Comparison of ENCODE assay signal across 13 cellular contexts in the genomic region with DNA sequence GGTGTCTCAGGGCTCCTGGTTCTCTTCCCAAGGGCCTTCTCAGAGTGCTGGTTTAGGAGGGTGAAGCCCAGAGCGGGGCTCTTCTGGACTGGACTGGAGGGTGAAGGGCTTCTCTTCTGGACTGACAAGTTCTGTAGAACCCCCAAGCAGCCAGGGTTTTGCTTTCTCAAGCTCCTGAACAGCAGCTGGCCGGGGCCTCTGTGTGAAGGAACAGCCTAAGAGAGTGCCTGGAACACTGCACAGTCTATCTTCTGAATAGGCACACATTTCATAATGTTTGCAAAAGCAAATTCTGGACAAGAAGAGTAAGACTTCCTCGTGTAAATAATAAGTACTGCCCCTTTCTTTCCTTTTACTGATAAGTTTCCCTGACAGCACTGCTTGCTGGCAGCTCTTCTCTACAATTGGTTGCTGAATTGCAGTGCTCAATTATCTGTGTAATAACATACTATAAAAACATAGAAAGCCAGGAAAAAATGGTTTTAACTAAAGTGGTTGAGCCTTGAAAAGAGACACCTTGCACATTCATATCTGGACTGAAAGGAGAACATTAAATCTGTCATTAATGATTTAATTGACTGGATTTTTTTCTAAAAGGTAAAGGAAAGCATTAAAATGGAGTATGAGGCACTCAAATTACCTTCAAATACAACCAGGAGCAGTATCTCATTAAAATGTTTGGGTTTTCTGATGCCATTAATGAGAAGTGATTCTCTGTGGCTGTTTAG. TPM values are rescaled to one million over a fixed set of nuclear protein-coding genes. Genes with fewer than 3 reads are reported as not detected.
DNase-seq lines count a peak whose midpoint lies in the region; ATAC-seq and TF ChIP-seq lines count a peak whose summit lies in the region.
"Had no signal": no experiment of that assay in that cellular context is flagged by ENCODE, and none has a peak within 500 bp of the region (broad histone marks: within the 10 kb centered on the region; RNA-seq: fewer than 3 reads in every experiment).

No MANE protein-coding gene starts in this region.

- DNase-seq in right lobe of liver (no peak), HAP-1 (ENCODE audit: low spot score in 2 of 2) (no peak)
- DNase-seq: brain microvascular endothelial cell, NCI-H187 treated with DMSO at 0.1 percent for 48 hours, NCI-H774, SHP77 treated with DMSO at 0.1 percent for 48 hours, T1000 had no signal

- WGBS in right lobe of liver (ENCODE audit: insufficient coverage, low coverage, low lambda C conversion rate, missing lambda C conversion rate): 64% methylated on average over 3 of the region's 3 CpGs

- no peaks in the 10 kb centered on the region for H4K20me1 ChIP-seq in BLaER1 treated with 17β-estradiol and CSF1 and Interleukin-3, amounts not matched to agents 10 nM and 100 nM
- no peaks in the 10 kb centered on the region for H4K20me1 ChIP-seq in OCI-LY3 (ENCODE audit: insufficient read depth, low read length)

- H3K36me3 ChIP-seq in BLaER1 treated with 17β-estradiol and CSF1 and Interleukin-3, amounts not matched to agents 10 nM and 100 nM: no peaks in the 10 kb centered on the region
- H3K36me3 ChIP-seq in OCI-LY3 (replicated peaks; ENCODE audit: low read depth, low read length) (no peaks in the 10 kb centered on the region), right lobe of liver (no peaks in the 10 kb centered on the region), HAP-1 (replicated peaks) (no peaks in the 10 kb centered on the region)
- H3K36me3 ChIP-seq: brain microvascular endothelial cell had no signal

- H3K4me1 ChIP-seq in BLaER1 treated with 17β-estradiol and CSF1 and Interleukin-3, amounts not matched to agents 10 nM and 100 nM: peaks cover 0 to 18% (median 8%) of the 10 kb centered on the region in 10 experiments; a peak in 11 of 20 replicates
- H3K4me1 ChIP-seq in OCI-LY3 (ENCODE audit: low read length): peaks cover 27% of the 10 kb centered on the region
- no peaks in the 10 kb centered on the region for H3K4me1 ChIP-seq in right lobe of liver
- H3K4me1 ChIP-seq in HAP-1: no peaks in the 10 kb centered on the region

- in situ Hi-C loops in HAP-1 (cut with MboI; ENCODE audit: low sequenced_read_pairs): no loop called here

- no peak overlapping the region for H3K9ac ChIP-seq in BLaER1 treated with 17β-estradiol and CSF1 and Interleukin-3, amounts not matched to agents 10 nM and 100 nM
- no peak overlapping the region for H3K9ac ChIP-seq in OCI-LY3 (ENCODE audit: low read length)

- no peak overlapping the region for H2AFZ ChIP-seq in OCI-LY3 (ENCODE audit: low read depth, low read length)

- H3K79me2 ChIP-seq in OCI-LY3 (ENCODE audit: low read length): no peaks in the 10 kb centered on the region

- TF ChIP-seq POLR2A in right lobe of liver (IDR thresholded peaks at IDR 0.05): no peak

- no peak overlapping the region for H3K27ac ChIP-seq in BLaER1 treated with 17β-estradiol and CSF1 and Interleukin-3, amounts not matched to agents 10 nM and 100 nM
- H3K27ac ChIP-seq in OCI-LY3 (ENCODE audit: low read length) (no peak overlapping the region), right lobe of liver (no peak overlapping the region)
- H3K27ac ChIP-seq: brain microvascular endothelial cell had no signal

- H3K9me3 ChIP-seq in BLaER1 treated with 17β-estradiol and CSF1 and Interleukin-3, amounts not matched to agents 10 nM and 100 nM (replicated peaks in 1 of 11): 0 out of 22 replicates have a peak, but pooled peaks cover 0 to under 1% (median 0%) of the 10 kb centered on the region in 11 experiments
- H3K9me3 ChIP-seq in OCI-LY3 (ENCODE audit: insufficient read depth, low read length) (no peaks in the 10 kb centered on the region), right lobe of liver (no peaks in the 10 kb centered on the region), HAP-1 (no peaks in the 10 kb centered on the region)

- TF ChIP-seq CTCF in OCI-LY3 (IDR thresholded peaks at IDR 0.05; ENCODE audit: low read depth, low read length) (no peak), right lobe of liver (IDR thresholded peaks at IDR 0.05) (no peak)

- H3K27me3 ChIP-seq in BLaER1 treated with 17β-estradiol and CSF1 and Interleukin-3, amounts not matched to agents 10 nM and 100 nM: no peaks in the 10 kb centered on the region
- peaks cover 7% of the 10 kb centered on the region for H3K27me3 ChIP-seq in OCI-LY3 (ENCODE audit: low read depth, low read length)
- no peaks in the 10 kb centered on the region for H3K27me3 ChIP-seq in right lobe of liver
- peaks cover 8% of the 10 kb centered on the region for H3K27me3 ChIP-seq in HAP-1 (ENCODE audit: low read depth)
- H3K27me3 ChIP-seq: brain microvascular endothelial cell had no signal

- ATAC-seq in GM18909 (IDR thresholded peaks at IDR 0.05; ENCODE audit: poor library complexity, unreplicated experiment) (peak; percentile 13), right lobe of liver (peak; percentile 56 to 72 (median 62)), GM21529 (IDR thresholded peaks at IDR 0.05; ENCODE audit: unreplicated experiment) (no peak), HG03378 (IDR thresholded peaks at IDR 0.05; ENCODE audit: unreplicated experiment) (no peak)
- ATAC-seq: HCT116 had no signal

- no peak overlapping the region for H3K4me3 ChIP-seq in BLaER1 treated with 17β-estradiol and CSF1 and Interleukin-3, amounts not matched to agents 10 nM and 100 nM
- H3K4me3 ChIP-seq in OCI-LY3 (ENCODE audit: low read length) (no peak overlapping the region), right lobe of liver (no peak overlapping the region), HAP-1 (no peak overlapping the region)

- intact Hi-C loops in right lobe of liver (cut with DNase I): no loop called here

- H3K4me2 ChIP-seq in BLaER1 treated with 17β-estradiol and CSF1 and Interleukin-3, amounts not matched to agents 10 nM and 100 nM: peak overlapping the region in 8 of 11 experiments; percentile 6 to 53 (median 38); a peak in 11 of 22 replicates
- peak overlapping the region; percentile 68 for H3K4me2 ChIP-seq in OCI-LY3 (ENCODE audit: low read length)

RNA-seq across cellular contexts. Expression of gene MAST4, which starts 20.5 kb away (rescaled TPM):
- 10 to 100 TPM in 5 of 6 experiments, 1 to 10 TPM in 1; 9.4 to 23.5 (median 13.9) TPM for total RNA-seq in right lobe of liver

Comparison
In these comparisons a context has a peak if more than half of its experiments do, and no peak if none do; other contexts are left out.
1. ATAC-seq: peak in GM18909 (single experiment) and right lobe of liver (4 of 4); none in GM21529 (single experiment) and HG03378 (single experiment).